ENCODE assay signal across 8 cellular contexts in genomic region chr2:70123829-70124117, GRCh38. TPM values are rescaled to one million over a fixed set of nuclear protein-coding genes. Genes with fewer than 3 reads are reported as not detected.
DNase-seq lines count a peak whose midpoint lies in the region; ATAC-seq and TF ChIP-seq lines count a peak whose summit lies in the region.

No MANE protein-coding gene starts in this region.

- H3K4me3 ChIP-seq in HCT116 (replicated peaks in 1 of 2; ENCODE audit: low read depth in 1 of 2, low read length in 2 of 2) (peak overlapping the region; percentile 47 to 53), right cardiac atrium (ENCODE audit: low read length) (peak overlapping the region; percentile 72), smooth muscle cell (peak overlapping the region; percentile 54)

- H3K4me3 Mint-ChIP-seq in activated CD4-positive, alpha-beta memory T cell treated with anti-CD3 and anti-CD28 coated beads, Interleukin-2, amount 10 ng/mL, durations not matched to agents 7 days and 5 days, result peak overlapping the region; percentile 84

- TF ChIP-seq POLR2A in HCT116 (IDR thresholded peaks at IDR 0.05; ENCODE audit: borderline replicate concordance, extremely low read depth, insufficient read depth, insufficient read length), result no peak

- POLR2A ChIA-PET in HCT116 (lab: Charles Lee), result interaction anchor here (1.0 to 2.4 kb wide), 4 partner anchors 9 to 16 kb away, joined by 3 to 10 read pairs (median 6); no protein-coding TSS in a partner anchor
- POLR2A ChIA-PET in activated CD4-positive, alpha-beta memory T cell treated with anti-CD3 and anti-CD28 coated beads, Interleukin-2, amount 10 ng/mL, durations not matched to agents 7 days and 5 days (lab: Charles Lee), result interaction anchor here (0.7 to 23.3 kb wide), 16 partner anchors 12 to 229 kb away, joined by 3 to 496 read pairs (median 16); partner anchors contain the start of genes C2orf42, MXD1, PCBP1 and SNRPG

- H3K4me2 ChIP-seq in HCT116 (ENCODE audit: low read length) (peak overlapping the region; percentile 73), smooth muscle cell (peak overlapping the region; percentile 86)

- H3K9ac ChIP-seq in HCT116 (ENCODE audit: low read length) (peak overlapping the region; percentile 75), smooth muscle cell (ENCODE audit: low read depth) (peak overlapping the region; percentile 87)

- H3K36me3 Mint-ChIP-seq in activated CD4-positive, alpha-beta memory T cell treated with anti-CD3 and anti-CD28 coated beads, Interleukin-2, amount 10 ng/mL, durations not matched to agents 7 days and 5 days (ENCODE audit: low read depth), result no peaks in the 10 kb centered on the region

- H2AFZ ChIP-seq in HCT116 (ENCODE audit: low read depth, low read length, poor library complexity, severe bottlenecking) (no peak overlapping the region), smooth muscle cell (ENCODE audit: low read depth) (no peak overlapping the region)

- no peaks in the 10 kb centered on the region for H3K27me3 Mint-ChIP-seq in activated CD4-positive, alpha-beta memory T cell treated with anti-CD3 and anti-CD28 coated beads, Interleukin-2, amount 10 ng/mL, durations not matched to agents 7 days and 5 days

- CTCF ChIA-PET in HCT116 (lab: Charles Lee), result interaction anchor here (1.5 kb wide), 1 partner anchor 19 kb away, joined by 3 read pairs; no protein-coding TSS in a partner anchor
- CTCF ChIA-PET in activated CD4-positive, alpha-beta memory T cell treated with anti-CD3 and anti-CD28 coated beads, Interleukin-2, amount 10 ng/mL, durations not matched to agents 7 days and 5 days (lab: Charles Lee), result interaction anchor here (1.1 to 6.1 kb wide), 8 partner anchors 8 to 177 kb away, joined by 3 to 70 read pairs (median 6); no protein-coding TSS in a partner anchor

- H3K27me3 ChIP-seq in HCT116 (ENCODE audit: insufficient read depth, low read length), result no peaks in the 10 kb centered on the region
- H3K27me3 ChIP-seq in right cardiac atrium (ENCODE audit: control insufficient read depth, insufficient read depth), result no peaks in the 10 kb centered on the region
- H3K27me3 ChIP-seq in smooth muscle cell (ENCODE audit: low read depth), result no peaks in the 10 kb centered on the region

- no peaks in the 10 kb centered on the region for H3K9me3 ChIP-seq in HCT116 (ENCODE audit: control insufficient read depth in 1 of 2, insufficient read depth in 1 of 2, low read depth in 1 of 2, low read length in 2 of 2)
- H3K9me3 ChIP-seq in right cardiac atrium (ENCODE audit: control insufficient read depth, low read length), result no peaks in the 10 kb centered on the region
- H3K9me3 ChIP-seq in smooth muscle cell (replicated peaks; ENCODE audit: low read depth), result no peaks in the 10 kb centered on the region

- DNase-seq in HCT116 (ENCODE audit: low read depth, low spot score), result no peak
- DNase-seq in activated CD4-positive, alpha-beta memory T cell treated with anti-CD3 and anti-CD28 coated beads, Interleukin-2, amount 10 ng/mL, durations not matched to agents 7 days and 5 days, result no peak
- no peak for DNase-seq in right cardiac atrium
- DNase-seq in smooth muscle cell (lab: John Stamatoyannopoulos, UW; ENCODE audit: unreplicated experiment), result no peak
- no peak for DNase-seq in cerebellum (ENCODE audit: low spot score)
- no peak for DNase-seq in NCI-H2171 (lab: John Stamatoyannopoulos, UW)
- no peak for DNase-seq in NCI-H1105 (lab: John Stamatoyannopoulos, UW)

- peak overlapping the region; percentile 99 for H3K27ac Mint-ChIP-seq in activated CD4-positive, alpha-beta memory T cell treated with anti-CD3 and anti-CD28 coated beads, Interleukin-2, amount 10 ng/mL, durations not matched to agents 7 days and 5 days

- H4K20me1 ChIP-seq in HCT116 (ENCODE audit: insufficient read depth) (no peaks in the 10 kb centered on the region), smooth muscle cell (ENCODE audit: low read depth) (no peaks in the 10 kb centered on the region)

- H3K9me3 Mint-ChIP-seq in activated CD4-positive, alpha-beta memory T cell treated with anti-CD3 and anti-CD28 coated beads, Interleukin-2, amount 10 ng/mL, durations not matched to agents 7 days and 5 days, result no peaks in the 10 kb centered on the region

- no peak for TF ChIP-seq RAD21 in HCT116 (IDR thresholded peaks at IDR 0.05; ENCODE audit: low read depth)

- H3K9me2 ChIP-seq in HCT116 (ENCODE audit: insufficient read depth), result no peaks in the 10 kb centered on the region

- RAD21 ChIA-PET in HCT116 (lab: Charles Lee; ENCODE audit: low non-redundant PET in 1 of 2, low total read pairs in 2 of 2, uncharacterized antibody in 2 of 2, unreplicated experiment in 2 of 2), result no interaction called here

- peaks cover 24 to 40% of the 10 kb centered on the region in 2 experiments for H3K4me1 ChIP-seq in HCT116 (ENCODE audit: control insufficient read depth in 1 of 2, insufficient read depth in 2 of 2, low read length in 2 of 2)
- H3K4me1 ChIP-seq in right cardiac atrium (ENCODE audit: control insufficient read depth, insufficient read depth, low read length), result no peaks in the 10 kb centered on the region
- H3K4me1 ChIP-seq in smooth muscle cell (ENCODE audit: low read depth), result peaks cover 16% of the 10 kb centered on the region

- H3K36me3 ChIP-seq in HCT116 (ENCODE audit: control insufficient read depth in 1 of 2, insufficient read depth in 2 of 2, low read length in 2 of 2), result no peaks in the 10 kb centered on the region
- no peaks in the 10 kb centered on the region for H3K36me3 ChIP-seq in smooth muscle cell (ENCODE audit: low read depth)

- H3K4me1 Mint-ChIP-seq in activated CD4-positive, alpha-beta memory T cell treated with anti-CD3 and anti-CD28 coated beads, Interleukin-2, amount 10 ng/mL, durations not matched to agents 7 days and 5 days, result peaks cover 67% of the 10 kb centered on the region

- peaks cover 11% of the 10 kb centered on the region for H3F3A ChIP-seq in smooth muscle cell (ENCODE audit: low read depth)

- no peaks in the 10 kb centered on the region for H3K79me2 ChIP-seq in HCT116 (ENCODE audit: insufficient read depth, low read length)
- H3K79me2 ChIP-seq in smooth muscle cell (ENCODE audit: low read depth), result no peaks in the 10 kb centered on the region

- ATAC-seq in HCT116 (peak; percentile 26), right cardiac atrium (no peak), GM18520 (IDR thresholded peaks at IDR 0.05; ENCODE audit: unreplicated experiment) (no peak)

- intact Hi-C loops in HCT116 (cut with micrococcal nuclease), result no loop called here
- intact Hi-C loops in right cardiac atrium (cut with DNase I), result loop anchor here in 1 of 4 donors (5.0 kb wide), 1 partner anchor 36 kb away; the partner anchor contains the start of gene PCBP1

- peak overlapping the region; percentile 87 for H3K27ac ChIP-seq in HCT116 (ENCODE audit: low read depth, low read length)
- H3K27ac ChIP-seq in right cardiac atrium (ENCODE audit: low read length), result peak overlapping the region; percentile 98
- peak overlapping the region; percentile 91 for H3K27ac ChIP-seq in smooth muscle cell (ENCODE audit: low read depth)

- no TSS peak for BruUV-seq in HCT116 (replicated peaks; lab: Mats Ljungman, UMichigan)

- WGBS in right cardiac atrium, result 16% methylated on average over 11 of the region's 11 CpGs
- 19% methylated on average over 11 of the region's 11 CpGs for WGBS in smooth muscle cell (ENCODE audit: low lambda C conversion rate)

- no peak for TF ChIP-seq CTCF in HCT116 (IDR thresholded peaks at IDR 0.05 in 2 of 3, conservative IDR thresholded peaks at IDR 0.05 in 1 of 3; ENCODE audit: borderline replicate concordance in 1 of 3, insufficient read depth in 1 of 3, low read depth in 2 of 3, low read length in 2 of 3)
- TF ChIP-seq CTCF in smooth muscle cell (IDR thresholded peaks at IDR 0.05; ENCODE audit: borderline replicate concordance, insufficient read depth, poor library complexity, severe bottlenecking), result no peak

TF ChIP-seq in HCT116, 20 proteins besides CTCF, POLR2A, EP300 and RAD21:
- TF ChIP-seq ZFX (IDR thresholded peaks at IDR 0.05) (no peak), JUND (IDR thresholded peaks at IDR 0.05) (no peak), ZNF274 (IDR thresholded peaks at IDR 0.05; ENCODE audit: low read depth, low read length) (no peak), TCF7L2 (IDR thresholded peaks at IDR 0.05; ENCODE audit: borderline replicate concordance, extremely low read depth, insufficient read depth, insufficient read length) (no peak), MAX (IDR thresholded peaks at IDR 0.05) (no peak), EZH2phosphoT487 (IDR thresholded peaks at IDR 0.05; ENCODE audit: borderline replicate concordance) (no peak)

RNA-seq across cellular contexts. Expression of gene PCBP1, which starts 36.5 kb away (rescaled TPM):
- 256 TPM for total RNA-seq in HCT116 (2021; ENCODE audit: unreplicated experiment)
- 225 and 232 TPM in 2 replicates for polyA plus RNA-seq in HCT116 (2012)
- 100 to 1,000 TPM; 475 to 483 TPM for total RNA-seq in activated CD4-positive, alpha-beta memory T cell treated with anti-CD3 and anti-CD28 coated beads, Interleukin-2, amount 10 ng/mL, durations not matched to agents 7 days and 5 days
- total RNA-seq in right cardiac atrium, result 100 to 1,000 TPM; 233 to 259 (median 239) TPM
- 280 TPM for polyA plus RNA-seq in right cardiac atrium
- total RNA-seq in smooth muscle cell, result 90.7 and 109 TPM in 2 replicates
- 145 and 150 TPM in 2 replicates for polyA plus RNA-seq in smooth muscle cell
- 29.2 TPM for total RNA-seq in cerebellum
